In genomic region chr11:2679011-2679676, GRCh38 we compare ENCODE assay signal across 23 cellular contexts. TPM values are rescaled to one million over a fixed set of nuclear protein-coding genes. Genes with fewer than 3 reads are reported as not detected.
A peak's percentile ranks its signal among the peaks of the same experiment; 100 is the strongest.
DNase-seq lines count a peak whose midpoint lies in the region; ATAC-seq and TF ChIP-seq lines count a peak whose summit lies in the region.
"Had no signal": no experiment of that assay in that cellular context is flagged by ENCODE, and none has a peak within 500 bp of the region (broad histone marks: within the 10 kb centered on the region; RNA-seq: fewer than 3 reads in every experiment).

No MANE protein-coding gene starts in this region.

- H2AFZ ChIP-seq in osteoblast (ENCODE audit: low read length), result no peak overlapping the region
- H2AFZ ChIP-seq: GM23338 had no signal

- no peak for DNase-seq in activated CD4-positive, alpha-beta T cell treated with anti-CD3 and anti-CD28 coated beads for 36 hours
- DNase-seq in activated CD4-positive, alpha-beta T cell treated with anti-CD3 and anti-CD28 coated beads, Interleukin-2, amount 50 U/mL, for 4 hours, result no peak
- DNase-seq in coronary artery (ENCODE audit: low spot score) (peak; percentile 36), osteoblast (ENCODE audit: insufficient read length, low spot score, missing footprints) (peak; percentile 71), NCI-H2107 (lab: John Stamatoyannopoulos, UW) (no peak)
- DNase-seq: 8988T, ACHN, BE2C, DMS153, DND-41, H9, KBM-7, MV-4-11, NCI-H2029, NCI-H2227 treated with DMSO at 0.1 percent for 48 hours, NCI-H526 treated with DMSO at 0.1 percent for 48 hours, SIG-M5 had no signal

- peak; percentile 36 for ATAC-seq in activated CD4-positive, alpha-beta T cell treated with anti-CD3 and anti-CD28 coated beads for 36 hours
- ATAC-seq in GM21447 (IDR thresholded peaks at IDR 0.05; ENCODE audit: unreplicated experiment) (no peak), GM18511 (IDR thresholded peaks at IDR 0.05; ENCODE audit: unreplicated experiment) (no peak)
- ATAC-seq: GM23338, Panc1 had no signal

- H3K27ac Mint-ChIP-seq in activated CD4-positive, alpha-beta T cell treated with anti-CD3 and anti-CD28 coated beads for 36 hours, result no peak overlapping the region
- H3K27ac Mint-ChIP-seq: GM23338, H9 had no signal

- CTCF ChIA-PET in activated CD4-positive, alpha-beta T cell treated with anti-CD3 and anti-CD28 coated beads for 36 hours (lab: Charles Lee), result interaction anchor here (0.9 kb wide), 1 partner anchor 146 kb away, joined by 3 read pairs; no protein-coding TSS in a partner anchor

- TF ChIP-seq CTCF in coronary artery (IDR thresholded peaks at IDR 0.05) (no peak), osteoblast (IDR thresholded peaks at IDR 0.05; ENCODE audit: extremely low read depth, low read depth, low read length) (no peak)

- no peaks in the 10 kb centered on the region for H3K27me3 Mint-ChIP-seq in activated CD4-positive, alpha-beta T cell treated with anti-CD3 and anti-CD28 coated beads for 36 hours

- no peaks in the 10 kb centered on the region for H3K9me3 Mint-ChIP-seq in activated CD4-positive, alpha-beta T cell treated with anti-CD3 and anti-CD28 coated beads for 36 hours (ENCODE audit: low read depth)
- H3K9me3 Mint-ChIP-seq: GM23338, H9 had no signal

- intact Hi-C loops in activated CD4-positive, alpha-beta T cell treated with anti-CD3 and anti-CD28 coated beads for 36 hours (cut with DNase I, micrococcal nuclease), result no loop called here

- POLR2A ChIA-PET in activated CD4-positive, alpha-beta T cell treated with anti-CD3 and anti-CD28 coated beads for 36 hours (lab: Charles Lee), result no interaction called here

- no peaks in the 10 kb centered on the region for H3K4me1 Mint-ChIP-seq in activated CD4-positive, alpha-beta T cell treated with anti-CD3 and anti-CD28 coated beads for 36 hours

- no peaks in the 10 kb centered on the region for H3K27me3 ChIP-seq in BLaER1 treated with 17β-estradiol and CSF1 and Interleukin-3, amounts not matched to agents 10 nM and 100 nM
- no peaks in the 10 kb centered on the region for H3K27me3 ChIP-seq in osteoblast (ENCODE audit: insufficient read depth, low read length)
- H3K27me3 ChIP-seq: BE2C had no signal

- H3K79me2 ChIP-seq in osteoblast (ENCODE audit: insufficient read depth, low read length), result peaks cover 80% of the 10 kb centered on the region

- no peaks in the 10 kb centered on the region; a peak in 1 of 22 replicates for H3K9me3 ChIP-seq in BLaER1 treated with 17β-estradiol and CSF1 and Interleukin-3, amounts not matched to agents 10 nM and 100 nM (replicated peaks in 1 of 11)
- H3K9me3 ChIP-seq in osteoblast (ENCODE audit: low read depth, low read length), result no peaks in the 10 kb centered on the region
- H3K9me3 ChIP-seq: BE2C had no signal

- H3K4me3 Mint-ChIP-seq in activated CD4-positive, alpha-beta T cell treated with anti-CD3 and anti-CD28 coated beads for 36 hours, result no peak overlapping the region
- H3K4me3 Mint-ChIP-seq: GM23338, H9 had no signal

- no peak overlapping the region for H3K4me3 ChIP-seq in BLaER1 treated with 17β-estradiol and CSF1 and Interleukin-3, amounts not matched to agents 10 nM and 100 nM
- no peak overlapping the region for H3K4me3 ChIP-seq in coronary artery
- H3K4me3 ChIP-seq in osteoblast (ENCODE audit: insufficient read depth, low read length), result no peak overlapping the region
- H3K4me3 ChIP-seq: GM23338, SK-N-MC had no signal

- peaks cover 42 to 87% (median 64%) of the 10 kb centered on the region in 10 experiments for H3K4me1 ChIP-seq in BLaER1 treated with 17β-estradiol and CSF1 and Interleukin-3, amounts not matched to agents 10 nM and 100 nM
- no peaks in the 10 kb centered on the region for H3K4me1 ChIP-seq in osteoblast (ENCODE audit: insufficient read depth, low read length)

- H3K4me2 ChIP-seq in BLaER1 treated with 17β-estradiol and CSF1 and Interleukin-3, amounts not matched to agents 10 nM and 100 nM, result peak overlapping the region in 6 of 11 experiments; percentile 18 to 74 (median 30); a peak in 7 of 22 replicates
- H3K4me2 ChIP-seq in osteoblast (ENCODE audit: insufficient read depth, low read length), result no peak overlapping the region
- H3K4me2 ChIP-seq: GM23338 had no signal

- H3K36me3 Mint-ChIP-seq in activated CD4-positive, alpha-beta T cell treated with anti-CD3 and anti-CD28 coated beads for 36 hours (ENCODE audit: low read depth), result no peaks in the 10 kb centered on the region

- no peak overlapping the region for H3K9ac ChIP-seq in BLaER1 treated with 17β-estradiol and CSF1 and Interleukin-3, amounts not matched to agents 10 nM and 100 nM

- H3K27ac ChIP-seq in BLaER1 treated with 17β-estradiol and CSF1 and Interleukin-3, amounts not matched to agents 10 nM and 100 nM, result peak overlapping the region in 1 of 11 experiments; percentile 37; a peak in 2 of 22 replicates
- no peak overlapping the region for H3K27ac ChIP-seq in coronary artery
- H3K27ac ChIP-seq in osteoblast (ENCODE audit: low read depth, low read length), result no peak overlapping the region
- H3K27ac ChIP-seq: SK-N-MC had no signal

- H3K36me3 ChIP-seq in BLaER1 treated with 17β-estradiol and CSF1 and Interleukin-3, amounts not matched to agents 10 nM and 100 nM, result peaks cover 0 to 25% (median 11%) of the 10 kb centered on the region in 11 experiments; a peak in 12 of 22 replicates
- peaks cover 2% of the 10 kb centered on the region for H3K36me3 ChIP-seq in osteoblast (ENCODE audit: insufficient read depth, low read length)
- H3K36me3 ChIP-seq: BE2C had no signal

- H4K20me1 ChIP-seq in BLaER1 treated with 17β-estradiol and CSF1 and Interleukin-3, amounts not matched to agents 10 nM and 100 nM, result peaks cover 4 to 78% (median 26%) of the 10 kb centered on the region in 11 experiments; a peak in 16 of 22 replicates
- peaks cover 47% of the 10 kb centered on the region for H4K20me1 ChIP-seq in osteoblast (ENCODE audit: insufficient read depth, low read length)

RNA-seq across cellular contexts. Expression of gene KCNQ1OT1, which starts 20.6 kb away (rescaled TPM):
- under 1 TPM; 0.16 TPM for total RNA-seq in activated CD4-positive, alpha-beta T cell treated with anti-CD3 and anti-CD28 coated beads for 36 hours
- 5.1 and 6.2 TPM in 2 replicates for total RNA-seq in osteoblast

Comparison
In these comparisons a context has a peak if more than half of its experiments do, and no peak if none do; other contexts are left out.
1. DNase-seq: peak in coronary artery (single experiment) and osteoblast (single experiment); none in activated CD4-positive, alpha-beta T cell treated with anti-CD3 and anti-CD28 coated beads for 36 hours (single experiment), activated CD4-positive, alpha-beta T cell treated with anti-CD3 and anti-CD28 coated beads, Interleukin-2, amount 50 U/mL, for 4 hours (0 of 2) and NCI-H2107 (single experiment).